14 cellular contexts compared by ENCODE assay signal in genomic region chr3:95721938-95722337, GRCh38.
DNase-seq lines count a peak whose midpoint lies in the region; ATAC-seq and TF ChIP-seq lines count a peak whose summit lies in the region.
"Had no signal": no experiment of that assay in that cellular context is flagged by ENCODE, and none has a peak within 500 bp of the region (broad histone marks: within the 10 kb centered on the region; RNA-seq: fewer than 3 reads in every experiment).

No MANE protein-coding gene starts in this region.

- H3K27me3 Mint-ChIP-seq in Calu3 (ENCODE audit: unreplicated experiment), result no peaks in the 10 kb centered on the region
- no peaks in the 10 kb centered on the region for H3K27me3 Mint-ChIP-seq in activated CD8-positive, alpha-beta memory T cell treated with anti-CD3 and anti-CD28 coated beads, Interleukin-2, amount 10 ng/mL, durations not matched to agents 7 days and 5 days
- H3K27me3 Mint-ChIP-seq: CD4-positive, CD25-positive, alpha-beta regulatory T cell had no signal

- no TSS peak for BruUV-seq in Calu3 (replicated peaks; lab: Mats Ljungman, UMichigan)

- H3K4me1 Mint-ChIP-seq in Calu3 (ENCODE audit: low read depth, unreplicated experiment), result no peaks in the 10 kb centered on the region
- H3K4me1 Mint-ChIP-seq in activated CD8-positive, alpha-beta memory T cell treated with anti-CD3 and anti-CD28 coated beads, Interleukin-2, amount 10 ng/mL, durations not matched to agents 7 days and 5 days, result no peaks in the 10 kb centered on the region
- H3K4me1 Mint-ChIP-seq: CD4-positive, CD25-positive, alpha-beta regulatory T cell had no signal

- H3K9me3 Mint-ChIP-seq in Calu3 (ENCODE audit: low read depth, unreplicated experiment), result no peaks in the 10 kb centered on the region
- H3K9me3 Mint-ChIP-seq in activated CD8-positive, alpha-beta memory T cell treated with anti-CD3 and anti-CD28 coated beads, Interleukin-2, amount 10 ng/mL, durations not matched to agents 7 days and 5 days (ENCODE audit: low read depth), result no peaks in the 10 kb centered on the region

- CTCF ChIA-PET in Calu3 (lab: Charles Lee), result no interaction called here
- CTCF ChIA-PET in activated CD8-positive, alpha-beta memory T cell treated with anti-CD3 and anti-CD28 coated beads, Interleukin-2, amount 10 ng/mL, durations not matched to agents 7 days and 5 days (lab: Charles Lee), result no interaction called here

- DNase-seq in Calu3 (peak; percentile 1), epithelial cell of proximal tubule (ENCODE audit: low read depth) (peak; percentile 48), COLO668 (lab: John Stamatoyannopoulos, UW; ENCODE audit: unreplicated experiment) (no peak), DMS153 treated with DMSO at 0.1 percent for 48 hours (lab: John Stamatoyannopoulos, UW; ENCODE audit: unreplicated experiment) (no peak)
- no peak for DNase-seq in activated CD8-positive, alpha-beta memory T cell treated with anti-CD3 and anti-CD28 coated beads, Interleukin-2, amount 10 ng/mL, durations not matched to agents 7 days and 5 days
- DNase-seq: activated naive CD4-positive, alpha-beta T cell treated with anti-CD3 and anti-CD28 coated beads, Interleukin-2, amount 50 U/mL, for 16 hours; CD4-positive, CD25-positive, alpha-beta regulatory T cell; left lung; NCI-H2227 treated with DMSO at 0.1 percent for 48 hours; retina; stimulated activated CD8-positive, alpha-beta memory T cell treated with anti-CD3 and anti-CD28 coated beads, Interleukin-4, amount 100 ng/mL, for 48 hours had no signal

- intact Hi-C loops in Calu3 (cut with micrococcal nuclease; ENCODE audit: unreplicated experiment), result no loop called here

- no peak overlapping the region for H3K4me3 ChIP-seq in epithelial cell of proximal tubule (ENCODE audit: low read depth, low read length)
- H3K4me3 ChIP-seq: left lung had no signal

- TF ChIP-seq CTCF in Calu3 (IDR thresholded peaks at IDR 0.05; ENCODE audit: unreplicated experiment) (no peak), epithelial cell of proximal tubule (conservative IDR thresholded peaks at IDR 0.05; ENCODE audit: low read depth, low read length) (no peak)

- ATAC-seq in GM21423 (IDR thresholded peaks at IDR 0.05; ENCODE audit: unreplicated experiment), result peak; percentile 88
- peak; percentile 55 for ATAC-seq in HG03469 (IDR thresholded peaks at IDR 0.05; ENCODE audit: unreplicated experiment)
- no peak for ATAC-seq in activated CD8-positive, alpha-beta memory T cell treated with anti-CD3 and anti-CD28 coated beads, Interleukin-2, amount 10 ng/mL, durations not matched to agents 7 days and 5 days
- no peak for ATAC-seq in GM18517 (IDR thresholded peaks at IDR 0.05; ENCODE audit: unreplicated experiment)
- ATAC-seq: left lung had no signal

- H3K36me3 Mint-ChIP-seq in Calu3 (ENCODE audit: insufficient read depth, unreplicated experiment), result no peaks in the 10 kb centered on the region
- no peaks in the 10 kb centered on the region for H3K36me3 Mint-ChIP-seq in activated CD8-positive, alpha-beta memory T cell treated with anti-CD3 and anti-CD28 coated beads, Interleukin-2, amount 10 ng/mL, durations not matched to agents 7 days and 5 days
- H3K36me3 Mint-ChIP-seq: CD4-positive, CD25-positive, alpha-beta regulatory T cell had no signal

- H3K27ac Mint-ChIP-seq in Calu3 (ENCODE audit: unreplicated experiment), result no peak overlapping the region
- no peak overlapping the region for H3K27ac Mint-ChIP-seq in activated CD8-positive, alpha-beta memory T cell treated with anti-CD3 and anti-CD28 coated beads, Interleukin-2, amount 10 ng/mL, durations not matched to agents 7 days and 5 days
- H3K27ac Mint-ChIP-seq: CD4-positive, CD25-positive, alpha-beta regulatory T cell had no signal

- H3K4me3 Mint-ChIP-seq in Calu3 (ENCODE audit: low read depth, unreplicated experiment), result no peak overlapping the region
- H3K4me3 Mint-ChIP-seq in activated CD8-positive, alpha-beta memory T cell treated with anti-CD3 and anti-CD28 coated beads, Interleukin-2, amount 10 ng/mL, durations not matched to agents 7 days and 5 days, result no peak overlapping the region
- H3K4me3 Mint-ChIP-seq: CD4-positive, CD25-positive, alpha-beta regulatory T cell had no signal

Comparison
In these comparisons a context has a peak if more than half of its experiments do, and no peak if none do; other contexts are left out.
1. DNase-seq: peak in Calu3 (single experiment) and epithelial cell of proximal tubule (single experiment); none in COLO668 (single experiment), DMS153 treated with DMSO at 0.1 percent for 48 hours (single experiment) and activated CD8-positive, alpha-beta memory T cell treated with anti-CD3 and anti-CD28 coated beads, Interleukin-2, amount 10 ng/mL, durations not matched to agents 7 days and 5 days (single experiment).
2. ATAC-seq: peak in GM21423 (single experiment) and HG03469 (single experiment); none in activated CD8-positive, alpha-beta memory T cell treated with anti-CD3 and anti-CD28 coated beads, Interleukin-2, amount 10 ng/mL, durations not matched to agents 7 days and 5 days (single experiment) and GM18517 (single experiment).